14 cellular contexts compared by ENCODE assay signal in genomic region chr2:239318091-239318725, GRCh38.
DNase-seq lines count a peak whose midpoint lies in the region; ATAC-seq lines count a peak whose summit lies in the region.
"Had no signal": no experiment of that assay in that cellular context is flagged by ENCODE, and none has a peak within 500 bp of the region (broad histone marks: within the 10 kb centered on the region; RNA-seq: fewer than 3 reads in every experiment).

No MANE protein-coding gene starts in this region.

- DNase-seq in GM23248 (no peak), adipocyte (ENCODE audit: low read depth) (no peak), left ventricle myocardium superior (peak; percentile 33), SW480 (ENCODE audit: low spot score) (no peak), DMS53 (lab: John Stamatoyannopoulos, UW) (no peak)
- DNase-seq: activated CD4-positive, CD25-positive, alpha-beta regulatory T cell; left colon; NCI-H2029 treated with DMSO at 0.1 percent for 48 hours had no signal

- H4K20me1 ChIP-seq in GM23248 (ENCODE audit: insufficient read depth) = no peaks in the 10 kb centered on the region

- no peak overlapping the region for H3K27ac ChIP-seq in GM23248

- intact Hi-C loops in left ventricle myocardium superior (cut with micrococcal nuclease) = loop anchor here (5.0 kb wide), 1 partner anchor 84 kb away; the partner anchor contains the start of gene HDAC4

- H3K9me3 ChIP-seq in GM23248 (ENCODE audit: low read depth) (no peaks in the 10 kb centered on the region), adipocyte (ENCODE audit: control insufficient read depth, low read length) (peaks cover 4% of the 10 kb centered on the region), skeletal muscle satellite cell (replicated peaks; ENCODE audit: low read length) (no peaks in the 10 kb centered on the region)
- H3K9me3 ChIP-seq: prostate gland had no signal

- no peaks in the 10 kb centered on the region for H3K9me2 ChIP-seq in GM23248 (ENCODE audit: insufficient read depth)

- H3K4me1 ChIP-seq in GM23248 (ENCODE audit: insufficient read depth) = peaks cover 24% of the 10 kb centered on the region
- H3K4me1 ChIP-seq in adipocyte (ENCODE audit: control insufficient read depth, insufficient read depth, low read length) = peaks cover 40% of the 10 kb centered on the region
- H3K4me1 ChIP-seq in skeletal muscle satellite cell (ENCODE audit: control insufficient read depth, insufficient read depth, low read length) = peaks cover 39% of the 10 kb centered on the region

- H3K9ac ChIP-seq in GM23248 (no peak overlapping the region), adipocyte (ENCODE audit: low read length) (peak overlapping the region; percentile 79), skeletal muscle satellite cell (ENCODE audit: low read depth, low read length) (no peak overlapping the region)

- no peaks in the 10 kb centered on the region; the same call in 1 of the 2 replicates for H3F3A ChIP-seq in GM23248 (ENCODE audit: insufficient read depth)

- H3K36me3 ChIP-seq in GM23248 (ENCODE audit: low read depth) = no peaks in the 10 kb centered on the region
- no peaks in the 10 kb centered on the region for H3K36me3 ChIP-seq in adipocyte (ENCODE audit: control insufficient read depth, insufficient read depth, low read length, severe bottlenecking)
- peaks cover 4% of the 10 kb centered on the region for H3K36me3 ChIP-seq in skeletal muscle satellite cell (ENCODE audit: insufficient read depth, low read length)
- H3K36me3 ChIP-seq: Peyer's patch, prostate gland had no signal

- in situ Hi-C loops in GM23248 (cut with MboI) = no loop called here

- H3K79me2 ChIP-seq in GM23248 (ENCODE audit: insufficient read depth) = peaks cover 24% of the 10 kb centered on the region

- peak overlapping the region; percentile 78 for H3K4me2 ChIP-seq in GM23248 (ENCODE audit: unreplicated experiment)
- H3K4me2 ChIP-seq in skeletal muscle satellite cell (ENCODE audit: low read length) = no peak overlapping the region

- no peak overlapping the region for H2AFZ ChIP-seq in GM23248

- H3K4me3 ChIP-seq in GM23248 (peak overlapping the region; percentile 40; the same call in 1 of the 2 replicates), adipocyte (ENCODE audit: low read length) (no peak overlapping the region), skeletal muscle satellite cell (ENCODE audit: low read length) (peak overlapping the region; percentile 63)
- H3K4me3 ChIP-seq: GM12878, prostate gland had no signal

- 96% methylated on average over 20 of the region's 20 CpGs for WGBS in GM23248 (ENCODE audit: low coverage in 1 of 2, low lambda C conversion rate in 2 of 2, missing lambda C conversion rate in 2 of 2), 2 experiments

- H3K27me3 ChIP-seq in GM23248 (replicated peaks; ENCODE audit: insufficient read depth) = no peaks in the 10 kb centered on the region
- no peaks in the 10 kb centered on the region for H3K27me3 ChIP-seq in adipocyte (replicated peaks; ENCODE audit: control insufficient read depth, insufficient read depth, low read length)
- no peaks in the 10 kb centered on the region for H3K27me3 ChIP-seq in skeletal muscle satellite cell (ENCODE audit: control insufficient read depth, insufficient read depth, low read length)
- H3K27me3 ChIP-seq: Peyer's patch had no signal

- ATAC-seq in left ventricle myocardium superior = peak; percentile 4
- ATAC-seq in HG02571 (IDR thresholded peaks at IDR 0.05; ENCODE audit: unreplicated experiment) = no peak
- no peak for ATAC-seq in GM21786 (IDR thresholded peaks at IDR 0.05; ENCODE audit: unreplicated experiment)
- ATAC-seq: GM12878 had no signal
